Comparison of ENCODE assay signal across 11 cellular contexts in genomic region chr16:12087901-12088364, GRCh38.
DNase-seq lines count a peak whose midpoint lies in the region; ATAC-seq and TF ChIP-seq lines count a peak whose summit lies in the region.
"Had no signal": no experiment of that assay in that cellular context is flagged by ENCODE, and none has a peak within 500 bp of the region (broad histone marks: within the 10 kb centered on the region; RNA-seq: fewer than 3 reads in every experiment).

No MANE protein-coding gene starts in this region.

- intact Hi-C loops in left colon (cut with DNase I, micrococcal nuclease) (no loop called here), CD14-positive monocyte (cut with micrococcal nuclease) (no loop called here)

- no peak overlapping the region for H3K4me3 Mint-ChIP-seq in CD14-positive monocyte

- ATAC-seq in left colon = peak; percentile 49

- no peak overlapping the region for H3K27ac Mint-ChIP-seq in CD14-positive monocyte

- peaks cover 0 to 3% (median 2%) of the 10 kb centered on the region in 3 donors for H3K27me3 Mint-ChIP-seq in CD14-positive monocyte (ENCODE audit: low read depth in 3 of 3)

- no peak for TF ChIP-seq CTCF in OCI-LY1 (IDR thresholded peaks at IDR 0.05; ENCODE audit: low read length)
- TF ChIP-seq CTCF in CD14-positive monocyte (IDR thresholded peaks at IDR 0.05) = no peak

- no peaks in the 10 kb centered on the region for H3K27me3 ChIP-seq in BLaER1
- H3K27me3 ChIP-seq in OCI-LY1 (ENCODE audit: insufficient read depth, low read length) = no peaks in the 10 kb centered on the region
- H3K27me3 ChIP-seq: adrenal gland had no signal

- H3K9me3 ChIP-seq in BLaER1 (no peaks in the 10 kb centered on the region), OCI-LY1 (ENCODE audit: low read length) (no peaks in the 10 kb centered on the region)
- H3K9me3 ChIP-seq: adrenal gland had no signal

- no peaks in the 10 kb centered on the region for H4K20me1 ChIP-seq in BLaER1
- no peaks in the 10 kb centered on the region for H4K20me1 ChIP-seq in OCI-LY1 (ENCODE audit: insufficient read depth, low read length)

- H3K4me1 ChIP-seq in BLaER1 = peaks cover 86% of the 10 kb centered on the region
- H3K4me1 ChIP-seq in OCI-LY1 (ENCODE audit: insufficient read depth, low read length, severe bottlenecking) = peaks cover 51% of the 10 kb centered on the region

- H3K9me3 Mint-ChIP-seq in CD14-positive monocyte = no peaks in the 10 kb centered on the region

- CTCF ChIA-PET in HEK293T (lab: Yijun Ruan, JAX) = interaction anchor here (1.3 kb wide), 1 partner anchor 8 kb away, joined by 7 read pairs; no protein-coding TSS in a partner anchor

- POLR2A ChIA-PET in HEK293T (lab: Yijun Ruan, JAX) = interaction anchor here (0.6 kb wide), 1 partner anchor 115 kb away, joined by 3 read pairs; no protein-coding TSS in a partner anchor

- peaks cover 45 to 49% of the 10 kb centered on the region in 2 donors for H3K36me3 Mint-ChIP-seq in CD14-positive monocyte

- H3K9ac ChIP-seq in BLaER1 = peak overlapping the region; percentile 57; the same call in 1 of the 2 replicates
- peak overlapping the region; percentile 39; the same call in 1 of the 2 replicates for H3K9ac ChIP-seq in OCI-LY1 (ENCODE audit: low read length)

- H3K4me3 ChIP-seq in BLaER1 (no peak overlapping the region), OCI-LY1 (ENCODE audit: low read depth, low read length, poor library complexity, severe bottlenecking) (no peak overlapping the region)
- H3K4me3 ChIP-seq: adrenal gland, SK-N-MC had no signal

- peaks cover 21% of the 10 kb centered on the region for H3K4me1 Mint-ChIP-seq in CD14-positive monocyte

- H2AFZ ChIP-seq in OCI-LY1 (ENCODE audit: low read length) = no peak overlapping the region

- H3K36me3 ChIP-seq in BLaER1 (peaks cover 8% of the 10 kb centered on the region; the same call in 1 of the 2 replicates), OCI-LY1 (ENCODE audit: insufficient read depth, low read length) (peaks cover 15% of the 10 kb centered on the region)
- H3K36me3 ChIP-seq: adrenal gland had no signal

- no peaks in the 10 kb centered on the region for H3K79me2 ChIP-seq in OCI-LY1 (ENCODE audit: insufficient read depth, low read length)

- H3K4me2 ChIP-seq in BLaER1 = peak overlapping the region; percentile 92
- H3K4me2 ChIP-seq in OCI-LY1 (ENCODE audit: low read length) = peak overlapping the region; percentile 47; the same call in 1 of the 2 replicates

- DNase-seq in ELF-1 (ENCODE audit: low read depth, low spot score) (peak; percentile 45), left colon (peak; percentile 24 to 43), UCSD-AML1 (lab: John Stamatoyannopoulos, UW; ENCODE audit: unreplicated experiment) (no peak), CD14-positive monocyte (ENCODE audit: low spot score) (no peak), NCI-H524 treated with DMSO at 0.1 percent for 48 hours (lab: John Stamatoyannopoulos, UW) (no peak), HEK293T (ENCODE audit: extremely low spot score) (no peak)
- DNase-seq: GOT3 had no signal

- H3K9me2 ChIP-seq in OCI-LY1 (ENCODE audit: low read depth, low read length) = no peaks in the 10 kb centered on the region

- peak overlapping the region; percentile 72 for H3K27ac ChIP-seq in BLaER1
- peak overlapping the region; percentile 84 for H3K27ac ChIP-seq in OCI-LY1 (ENCODE audit: low read depth, low read length, poor library complexity, severe bottlenecking)
- H3K27ac ChIP-seq: adrenal gland, SK-N-MC had no signal

- H3F3A ChIP-seq in OCI-LY1 (ENCODE audit: insufficient read depth, low read length) = no peaks in the 10 kb centered on the region

TF ChIP-seq in HEK293T, 16 proteins besides CTCF, POLR2A, EP300 and RAD21:
- TF ChIP-seq PKNOX1 (IDR thresholded peaks at IDR 0.05) (no peak), ELF4 (IDR thresholded peaks at IDR 0.05) (no peak)

Comparison
In these comparisons a context has a peak if more than half of its experiments do, and no peak if none do; other contexts are left out.
1. DNase-seq: peak in ELF-1 (single experiment) and left colon (2 of 2); none in UCSD-AML1 (single experiment), CD14-positive monocyte (single experiment), NCI-H524 treated with DMSO at 0.1 percent for 48 hours (single experiment) and HEK293T (single experiment).